ENCODE assay signal across 5 cellular contexts in the genomic region with DNA sequence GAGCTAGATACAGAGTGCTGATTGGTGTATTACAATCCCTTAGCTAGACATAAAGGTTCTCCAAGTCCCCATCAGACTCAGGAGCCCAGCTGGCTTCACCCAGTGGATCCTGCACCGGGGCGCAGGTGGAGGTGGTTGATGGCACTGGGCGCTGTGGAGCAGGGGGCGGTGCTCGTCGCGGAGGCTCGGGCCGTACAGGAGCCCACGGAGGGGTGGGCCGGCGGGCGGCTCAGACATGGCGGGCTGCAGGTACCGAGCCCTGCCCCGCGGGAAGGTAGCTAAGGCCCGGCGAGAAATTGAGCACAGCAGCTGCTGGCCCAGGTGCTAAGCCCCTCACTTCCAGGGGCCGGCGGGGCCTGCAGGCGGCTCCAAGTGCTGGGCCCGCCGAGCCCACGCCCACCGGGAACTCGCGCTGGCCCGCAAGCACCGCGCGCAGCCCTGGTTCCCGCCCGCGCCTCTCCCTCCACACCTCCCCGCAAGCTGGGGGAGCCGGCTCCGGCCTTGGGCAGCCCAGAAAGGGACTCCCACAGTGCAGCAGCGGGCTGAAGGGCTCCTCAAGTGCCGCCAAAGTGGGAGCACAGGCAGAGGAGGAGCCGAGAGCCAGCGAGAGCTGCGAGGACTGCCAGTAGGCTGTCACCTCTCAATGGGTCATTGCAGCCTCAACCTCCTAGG.
DNase-seq lines count a peak whose midpoint lies in the region; FAIRE-seq and TF ChIP-seq lines count a peak whose summit lies in the region.
"Not testable (repeated sequence)": the region's sequence is repeated elsewhere in the genome, so short reads cannot be mapped to it uniquely, and the experiment has no call there.

No MANE protein-coding gene starts in this region.

- not testable (repeated sequence) for H3K18ac ChIP-seq in mesenchymal stem cell (ENCODE audit: low read depth in 1 of 2, low read length in 2 of 2)

- not testable (repeated sequence) for TF ChIP-seq POLR2A in testis (IDR thresholded peaks at IDR 0.05)

- H3K4me3 ChIP-seq in GM06990 (replicated peaks; ENCODE audit: low read depth, low read length); mesenchymal stem cell (ENCODE audit: insufficient read depth in 1 of 2, low read depth in 1 of 2, low read length in 2 of 2): not testable (repeated sequence)
- peak overlapping the region in 1 of 2 donors; percentile 43 for H3K4me3 ChIP-seq in testis

- intact Hi-C loops in testis (cut with DNase I; ENCODE audit: low total_unique reads) = not testable (repeated sequence)

- H4K8ac ChIP-seq in mesenchymal stem cell (ENCODE audit: low read length) = not testable (repeated sequence)

- H2AFZ ChIP-seq in mesenchymal stem cell (ENCODE audit: low read depth, low read length) = not testable (repeated sequence)

- not testable (repeated sequence) for H2AK5ac ChIP-seq in mesenchymal stem cell (ENCODE audit: low read length, severe bottlenecking)

- not testable (repeated sequence) for H3K36me3 ChIP-seq in GM06990 (ENCODE audit: control insufficient read depth, insufficient read depth, low read length); mesenchymal stem cell (ENCODE audit: control insufficient read depth in 1 of 2, insufficient read depth in 2 of 2, low read depth in 1 of 2, low read length in 2 of 2); testis (ENCODE audit: low read depth, missing control alignments)

- H3K27me3 ChIP-seq in GM06990 (replicated peaks; ENCODE audit: control insufficient read depth, insufficient read depth, low read length); mesenchymal stem cell (ENCODE audit: control insufficient read depth in 1 of 2, insufficient read depth in 1 of 2, low read length in 2 of 2); testis: not testable (repeated sequence)

- not testable (repeated sequence) for H4K91ac ChIP-seq in mesenchymal stem cell (ENCODE audit: low read length)

- not testable (repeated sequence) for H3K4me1 ChIP-seq in mesenchymal stem cell (ENCODE audit: control insufficient read depth, insufficient read depth, low read depth, low read length); testis

- TF ChIP-seq CTCF in GM06990 (IDR thresholded peaks at IDR 0.05; ENCODE audit: insufficient read depth, low read length, poor library complexity, severe bottlenecking); testis (IDR thresholded peaks at IDR 0.05): not testable (repeated sequence)

- not testable (repeated sequence) for H3K23ac ChIP-seq in mesenchymal stem cell (ENCODE audit: low read length in 2 of 2)

- not testable (repeated sequence) for H3K79me1 ChIP-seq in mesenchymal stem cell (replicated peaks; ENCODE audit: low read length, poor library complexity, severe bottlenecking)

- H3K14ac ChIP-seq in mesenchymal stem cell (ENCODE audit: low read length in 2 of 2) = not testable (repeated sequence)

- whole genome bisulfite sequencing in mesenchymal stem cell = 98% methylated on average over 35 of the region's 43 CpGs
- WGBS in testis, 2 donors = 80 to 90% methylated on average over 22 to 42 of the region's 43 CpGs

- not testable (repeated sequence) for H2BK12ac ChIP-seq in mesenchymal stem cell (ENCODE audit: low read length in 2 of 2)

- H3K4me2 ChIP-seq in mesenchymal stem cell (ENCODE audit: low read length, poor library complexity, severe bottlenecking) = not testable (repeated sequence)

- not testable (repeated sequence) for H2BK120ac ChIP-seq in mesenchymal stem cell (ENCODE audit: low read depth, low read length)

- not testable (repeated sequence) for H3K27ac ChIP-seq in mesenchymal stem cell (ENCODE audit: low read length, poor library complexity, severe bottlenecking); testis

- H2BK15ac ChIP-seq in mesenchymal stem cell (ENCODE audit: low read depth, poor library complexity, severe bottlenecking) = peak overlapping the region; percentile 67

- peak; percentile 3 for DNase-seq in GM06990 (ENCODE audit: extremely low read depth, insufficient read length)
- DNase-seq in HTR-8/SVneo (ENCODE audit: insufficient read length, low spot score); mesenchymal stem cell: not testable (repeated sequence)
- peak; percentile 9 for DNase-seq in activated gamma-delta T cell (lab: John Stamatoyannopoulos, UW)
- peak; percentile 31 for DNase-seq in testis

- H3K4ac ChIP-seq in mesenchymal stem cell (ENCODE audit: low read depth in 1 of 2, low read length in 2 of 2) = not testable (repeated sequence)

- H3K9me3 ChIP-seq in mesenchymal stem cell (ENCODE audit: control insufficient read depth, low read length); testis: not testable (repeated sequence)

- FAIRE-seq in HTR-8/SVneo (lab: Jason Lieb, UNC) = peak; percentile 26

- not testable (repeated sequence) for H3K9ac ChIP-seq in mesenchymal stem cell (ENCODE audit: low read length)

- H2BK5ac ChIP-seq in mesenchymal stem cell (ENCODE audit: low read depth, low read length, poor library complexity, severe bottlenecking) = not testable (repeated sequence)
